ENCODE assay signal across 12 cellular contexts in the genomic region with DNA sequence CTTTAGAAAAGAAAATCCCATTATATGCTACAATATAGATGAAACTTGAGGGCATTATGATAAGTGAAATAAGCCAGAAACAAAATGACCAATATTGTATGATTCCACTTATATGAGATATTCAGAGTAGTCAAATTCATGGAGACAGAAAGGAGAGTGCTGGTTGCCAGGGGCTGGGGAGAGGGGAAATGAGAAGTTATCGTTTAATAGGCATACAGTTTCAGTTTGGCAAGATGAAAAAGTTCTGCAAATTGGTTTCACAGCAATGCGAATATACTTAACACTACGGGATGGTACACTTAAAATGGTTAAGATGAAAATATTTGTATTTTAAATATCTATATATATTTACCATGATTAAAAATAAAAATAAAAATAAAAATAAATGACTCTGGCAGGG. TPM values are rescaled to one million over a fixed set of nuclear protein-coding genes. Genes with fewer than 3 reads are reported as not detected.
A peak's percentile ranks its signal among the peaks of the same experiment; 100 is the strongest.
DNase-seq lines count a peak whose midpoint lies in the region; ATAC-seq and TF ChIP-seq lines count a peak whose summit lies in the region.
"Had no signal": no experiment of that assay in that cellular context is flagged by ENCODE, and none has a peak within 500 bp of the region (broad histone marks: within the 10 kb centered on the region; RNA-seq: fewer than 3 reads in every experiment).

No MANE protein-coding gene starts in this region.

- peak overlapping the region; percentile 84 for H3K4me3 Mint-ChIP-seq in activated T-cell treated with anti-CD3 and anti-CD28 coated beads, Interleukin-2, amount 50 U/mL, for 24 hours
- H3K4me3 Mint-ChIP-seq in T-helper 17 cell (peak overlapping the region; percentile 82), neural progenitor cell (peak overlapping the region; percentile 0)

- no peaks in the 10 kb centered on the region for H3K9me3 ChIP-seq in T-helper 17 cell (ENCODE audit: control insufficient read depth, low read length, poor library complexity, severe bottlenecking)
- H3K9me3 ChIP-seq in neural progenitor cell (ENCODE audit: low read depth): no peaks in the 10 kb centered on the region
- H3K9me3 ChIP-seq: prostate gland, upper lobe of right lung had no signal

- H3K4me3 ChIP-seq in neural progenitor cell: no peak overlapping the region
- H3K4me3 ChIP-seq: prostate gland, upper lobe of right lung had no signal

- ATAC-seq in GM19463 (IDR thresholded peaks at IDR 0.05; ENCODE audit: unreplicated experiment) (peak; percentile 40), T-helper 17 cell (no peak), GM21825 (IDR thresholded peaks at IDR 0.05; ENCODE audit: unreplicated experiment) (no peak), HG02571 (IDR thresholded peaks at IDR 0.05; ENCODE audit: unreplicated experiment) (no peak)
- ATAC-seq: upper lobe of right lung had no signal

- peaks cover 9% of the 10 kb centered on the region for H3K36me3 Mint-ChIP-seq in activated T-cell treated with anti-CD3 and anti-CD28 coated beads, Interleukin-2, amount 50 U/mL, for 24 hours (ENCODE audit: low read depth)
- H3K36me3 Mint-ChIP-seq in T-helper 17 cell (ENCODE audit: low read depth): peaks cover under 1% of the 10 kb centered on the region
- H3K36me3 Mint-ChIP-seq in neural progenitor cell: no peaks in the 10 kb centered on the region

- H3K27ac Mint-ChIP-seq in activated T-cell treated with anti-CD3 and anti-CD28 coated beads, Interleukin-2, amount 50 U/mL, for 24 hours: peak overlapping the region; percentile 95
- no peak overlapping the region for H3K27ac Mint-ChIP-seq in T-helper 17 cell
- H3K27ac Mint-ChIP-seq in neural progenitor cell: no peak overlapping the region

- H3K4me1 ChIP-seq in neural progenitor cell: no peaks in the 10 kb centered on the region
- H3K4me1 ChIP-seq: prostate gland, upper lobe of right lung had no signal

- peaks cover 23% of the 10 kb centered on the region for H3K4me1 Mint-ChIP-seq in activated T-cell treated with anti-CD3 and anti-CD28 coated beads, Interleukin-2, amount 50 U/mL, for 24 hours (ENCODE audit: low read depth)
- H3K4me1 Mint-ChIP-seq in T-helper 17 cell (peaks cover 12% of the 10 kb centered on the region), neural progenitor cell (peaks cover 7% of the 10 kb centered on the region)

- no peaks in the 10 kb centered on the region for H4K20me1 ChIP-seq in neural progenitor cell (ENCODE audit: low read depth)

- H3K27ac ChIP-seq in neural progenitor cell: no peak overlapping the region
- H3K27ac ChIP-seq: prostate gland, upper lobe of right lung had no signal

- DNase-seq in activated T-cell treated with anti-CD3 and anti-CD28 coated beads, Interleukin-2, amount 50 U/mL, for 24 hours: no peak
- no peak for DNase-seq in activated T-cell treated with anti-CD3 and anti-CD28 coated beads, Interleukin-2, amount 50 U/mL, for 48 hours
- DNase-seq in T-helper 17 cell: no peak
- DNase-seq in neural progenitor cell (ENCODE audit: low spot score): no peak
- DNase-seq in KG1 (lab: John Stamatoyannopoulos, UW): no peak
- DNase-seq: NCI-H1694, SHP77 treated with DMSO at 0.1 percent for 48 hours, upper lobe of right lung had no signal

- TF ChIP-seq CTCF in neural progenitor cell (IDR thresholded peaks at IDR 0.05): no peak

- peaks cover 4% of the 10 kb centered on the region for H3K27me3 Mint-ChIP-seq in activated T-cell treated with anti-CD3 and anti-CD28 coated beads, Interleukin-2, amount 50 U/mL, for 24 hours
- H3K27me3 Mint-ChIP-seq in T-helper 17 cell (peaks cover under 1% of the 10 kb centered on the region), neural progenitor cell (ENCODE audit: insufficient read depth, low read depth) (peaks cover 4% of the 10 kb centered on the region)

- peaks cover 5% of the 10 kb centered on the region for H3K9me3 Mint-ChIP-seq in activated T-cell treated with anti-CD3 and anti-CD28 coated beads, Interleukin-2, amount 50 U/mL, for 24 hours
- H3K9me3 Mint-ChIP-seq in neural progenitor cell: peaks cover 19% of the 10 kb centered on the region

- no peaks in the 10 kb centered on the region for H3F3A ChIP-seq in neural progenitor cell (ENCODE audit: low read depth)

- no peak overlapping the region for H3K9ac ChIP-seq in neural progenitor cell

- H3K27me3 ChIP-seq in neural progenitor cell: no peaks in the 10 kb centered on the region
- H3K27me3 ChIP-seq: upper lobe of right lung had no signal

- H3K4me2 ChIP-seq in neural progenitor cell: no peak overlapping the region

- no peaks in the 10 kb centered on the region for H3K36me3 ChIP-seq in neural progenitor cell
- H3K36me3 ChIP-seq: prostate gland, upper lobe of right lung had no signal

- no peak overlapping the region for H2AFZ ChIP-seq in neural progenitor cell (replicated peaks)

- no peaks in the 10 kb centered on the region for H3K79me2 ChIP-seq in neural progenitor cell (ENCODE audit: low read depth)

RNA-seq across cellular contexts. Expression of a gene that starts 31.1 kb away (rescaled TPM):
- total RNA-seq in T-helper 17 cell (10 to 100 TPM; 26.7 to 38.4 TPM), neural progenitor cell (ENCODE audit: low replicate concordance) (70.7 and 199 TPM in 2 replicates)

Comparison
In these comparisons a context has a peak if more than half of its experiments do, and no peak if none do; other contexts are left out.
1. H3K4me3 Mint-ChIP-seq: peak in every context shown above with its lines; median percentile 84 in activated T-cell treated with anti-CD3 and anti-CD28 coated beads, Interleukin-2, amount 50 U/mL, for 24 hours; 82 in T-helper 17 cell; 0 in neural progenitor cell.